In genomic region chr1:153100241-153100640, GRCh38 we compare ENCODE assay signal across 19 cellular contexts. TPM values are rescaled to one million over a fixed set of nuclear protein-coding genes. Genes with fewer than 3 reads are reported as not detected.
DNase-seq lines count a peak whose midpoint lies in the region; ATAC-seq and TF ChIP-seq lines count a peak whose summit lies in the region.
"Had no signal": no experiment of that assay in that cellular context is flagged by ENCODE, and none has a peak within 500 bp of the region (broad histone marks: within the 10 kb centered on the region; RNA-seq: fewer than 3 reads in every experiment).

No MANE protein-coding gene starts in this region.

- H3K79me2 ChIP-seq in trophoblast cell (ENCODE audit: control insufficient read depth, insufficient read depth, low read length, poor library complexity), result no peaks in the 10 kb centered on the region

- no peak for ATAC-seq in HG02973 (IDR thresholded peaks at IDR 0.05; ENCODE audit: unreplicated experiment)
- no peak for ATAC-seq in HG02678 (IDR thresholded peaks at IDR 0.05; ENCODE audit: unreplicated experiment)
- ATAC-seq in GM21390 (IDR thresholded peaks at IDR 0.05; ENCODE audit: unreplicated experiment), result no peak
- ATAC-seq: HepG2, natural killer cell, T-helper 17 cell had no signal

- no peaks in the 10 kb centered on the region for H3K4me1 ChIP-seq in trophoblast cell (ENCODE audit: control insufficient read depth in 1 of 2, insufficient read depth in 2 of 2, low read length in 2 of 2)
- H3K4me1 ChIP-seq: Caco-2 had no signal

- no peak overlapping the region for H3K4me2 ChIP-seq in trophoblast cell (ENCODE audit: low read length)

- no peak overlapping the region for H2BK5ac ChIP-seq in trophoblast cell (ENCODE audit: low read depth, low read length, poor library complexity)

- no peak overlapping the region for H2BK12ac ChIP-seq in trophoblast cell (ENCODE audit: low read length)

- H2AFZ ChIP-seq in trophoblast cell (ENCODE audit: insufficient read depth, low read length, poor library complexity), result no peak overlapping the region

- no peak overlapping the region for H3K4ac ChIP-seq in trophoblast cell (ENCODE audit: low read depth, low read length)

- no peaks in the 10 kb centered on the region for H3K27me3 ChIP-seq in trophoblast cell (ENCODE audit: insufficient read depth, low read length)

- in situ Hi-C loops in astrocyte of the spinal cord (cut with HindIII; ENCODE audit: low sequenced_read_pairs), result no loop called here

- H3K23ac ChIP-seq in trophoblast cell (ENCODE audit: low read length), result no peak overlapping the region

- no peak overlapping the region for H2BK120ac ChIP-seq in trophoblast cell (ENCODE audit: insufficient read depth, low read length, poor library complexity)

- H4K91ac ChIP-seq in trophoblast cell (ENCODE audit: low read depth, low read length), result no peak overlapping the region

- no peak for TF ChIP-seq CTCF in astrocyte of the spinal cord (IDR thresholded peaks at IDR 0.05; ENCODE audit: low read depth, low read length)

- no CpG with 5 or more reads among the region's 5 CpGs for WGBS in trophoblast cell (ENCODE audit: extremely low coverage, insufficient coverage, insufficient read length)

- H3K4me3 ChIP-seq in astrocyte of the spinal cord (ENCODE audit: low read depth, low read length) (no peak overlapping the region), trophoblast cell (ENCODE audit: low read depth, low read length) (no peak overlapping the region)

- DNase-seq in ELR (ENCODE audit: low read depth) (peak; percentile 90), NCI-H460 (ENCODE audit: extremely low read depth, low read depth) (peak; percentile 72), astrocyte of the spinal cord (ENCODE audit: low read depth, low spot score) (peak; percentile 53), trophoblast cell (peak; percentile 85 to 93), NCI-H187 (lab: John Stamatoyannopoulos, UW) (no peak)
- DNase-seq: activated effector memory CD4-positive, alpha-beta T cell treated with Interleukin-2 at 50 U/mL for 16 hours; amygdala; Caco-2; H9; natural killer cell; NCI-H2081; NCI-H774; T-helper 17 cell had no signal

- no peaks in the 10 kb centered on the region for H3K9me3 ChIP-seq in trophoblast cell (ENCODE audit: insufficient read depth, low read depth, low read length)
- H3K9me3 ChIP-seq: Caco-2 had no signal

- no peak overlapping the region for H3K27ac ChIP-seq in trophoblast cell (ENCODE audit: low read depth, low read length)

- no peak overlapping the region for H2AK5ac ChIP-seq in trophoblast cell (ENCODE audit: low read length)

- H3K9ac ChIP-seq in trophoblast cell (ENCODE audit: low read length), result no peak overlapping the region

- no peak overlapping the region for H3K18ac ChIP-seq in trophoblast cell (ENCODE audit: low read length)

- no peak overlapping the region for H3K14ac ChIP-seq in trophoblast cell (ENCODE audit: low read length)

- H3K79me1 ChIP-seq in trophoblast cell (ENCODE audit: low read length), result no peaks in the 10 kb centered on the region

- H4K8ac ChIP-seq in trophoblast cell (ENCODE audit: low read depth, low read length), result no peak overlapping the region

- no peaks in the 10 kb centered on the region for H3K36me3 ChIP-seq in trophoblast cell (ENCODE audit: control insufficient read depth in 1 of 2, insufficient read depth in 2 of 2, low read length in 2 of 2)

- no peak overlapping the region for H4K12ac ChIP-seq in trophoblast cell (ENCODE audit: low read depth, low read length)

RNA-seq across cellular contexts. Expression of gene SPRR2E, which starts 5.9 kb away (rescaled TPM):
- not detected in 2 replicates for total RNA-seq in NCI-H460 (2014; rRNA removed; shearing (Covaris generic))
- not detected in 2 replicates for polyA plus RNA-seq in NCI-H460 (2014; cell fraction: nucleus; rRNA removed)
- not detected in 2 replicates for polyA plus RNA-seq in trophoblast cell (2013)
- total RNA-seq: Caco-2, H9, HepG2, lung microvascular endothelial cell, natural killer cell, pulmonary artery endothelial cell, T-helper 17 cell had no signal
- polyA plus RNA-seq: HepG2 had no signal

RNA-seq across cellular contexts. Expression of gene SPRR2F, which starts 13.1 kb away (rescaled TPM):
- total RNA-seq in NCI-H460 (2014; rRNA removed; shearing (Covaris generic)), result not detected in 2 replicates
- polyA plus RNA-seq in NCI-H460 (2014; cell fraction: nucleus; rRNA removed), result not detected in 2 replicates
- polyA plus RNA-seq in trophoblast cell (2013), result 0.07 TPM in 1 of 2 replicates, not detected in the other
- total RNA-seq: Caco-2, H9, HepG2, lung microvascular endothelial cell, natural killer cell, pulmonary artery endothelial cell, T-helper 17 cell had no signal
- polyA plus RNA-seq: HepG2 had no signal

RNA-seq across cellular contexts. Expression of gene SPRR2B, which starts 28.8 kb away (rescaled TPM):
- total RNA-seq in NCI-H460 (2014; rRNA removed; shearing (Covaris generic)), result not detected in 2 replicates
- not detected in 2 replicates for polyA plus RNA-seq in NCI-H460 (2014; cell fraction: nucleus; rRNA removed)
- polyA plus RNA-seq in trophoblast cell (2013), result not detected in 2 replicates
- total RNA-seq: Caco-2, H9, HepG2, lung microvascular endothelial cell, natural killer cell, pulmonary artery endothelial cell, T-helper 17 cell had no signal
- polyA plus RNA-seq: HepG2 had no signal

RNA-seq across cellular contexts. Expression of gene SPRR2A, which starts 42.9 kb away (rescaled TPM):
- not detected in 2 replicates for total RNA-seq in NCI-H460 (2014; rRNA removed; shearing (Covaris generic))
- not detected in 2 replicates for polyA plus RNA-seq in NCI-H460 (2014; cell fraction: nucleus; rRNA removed)
- not detected in 2 replicates for polyA plus RNA-seq in trophoblast cell (2013)
- total RNA-seq: Caco-2, H9, HepG2, lung microvascular endothelial cell, natural killer cell, pulmonary artery endothelial cell, T-helper 17 cell had no signal
- polyA plus RNA-seq: HepG2 had no signal

RNA-seq across cellular contexts. Expression of gene SPRR2G, which starts 50.4 kb away (rescaled TPM):
- not detected in 2 replicates for total RNA-seq in NCI-H460 (2014; rRNA removed; shearing (Covaris generic))
- polyA plus RNA-seq in NCI-H460 (2014; cell fraction: nucleus; rRNA removed), result not detected in 2 replicates
- 5.1 and 5.6 TPM in 2 replicates for polyA plus RNA-seq in trophoblast cell (2013)
- total RNA-seq: Caco-2, H9, HepG2, lung microvascular endothelial cell, natural killer cell, pulmonary artery endothelial cell, T-helper 17 cell had no signal
- polyA plus RNA-seq: HepG2 had no signal

Comparison
In these comparisons a context has a peak if more than half of its experiments do, and no peak if none do; other contexts are left out.
1. DNase-seq: peak in ELR (single experiment), NCI-H460 (single experiment), astrocyte of the spinal cord (single experiment) and trophoblast cell (2 of 2); none in NCI-H187 (0 of 2).